21 cellular contexts compared by ENCODE assay signal in genomic region chr6:134637282-134637681, GRCh38.
"Had no signal": no experiment of that assay in that cellular context is flagged by ENCODE, and none has a peak within 500 bp of the region (broad histone marks: within the 10 kb centered on the region; RNA-seq: fewer than 3 reads in every experiment).

No MANE protein-coding gene starts in this region.

- DNase-seq: erythroblast; foreskin keratinocyte; kidney; left cardiac atrium; left ventricle myocardium inferior; mesenchymal stem cell; naive B cell; occipital lobe; pancreas; retina; right lobe of liver; stimulated activated CD4-positive, alpha-beta T cell treated with anti-CD3 and anti-CD28 coated beads, Interleukin-4, amount 100 ng/mL, for 1 hour; stimulated activated CD8-positive, alpha-beta memory T cell treated with anti-CD3 and anti-CD28 coated beads, Interleukin-4, amount 100 ng/mL, for 48 hours; stimulated activated naive CD8-positive, alpha-beta T cell treated with anti-CD3 and anti-CD28 coated beads, Interleukin-15, Interleukin-2, amounts not matched to agents 100 U/mL and 50 U/mL, for 24 hours; transverse colon; uterus had no signal

- H3K9me3 ChIP-seq: left ventricle myocardium inferior, pancreas, prostate gland, right lobe of liver, thoracic aorta, transverse colon, uterus had no signal

- H2AFZ ChIP-seq: hepatocyte had no signal

- H3K4me3 ChIP-seq: hepatocyte, left ventricle myocardium inferior, lung, pancreas, prostate gland, right lobe of liver, thoracic aorta, transverse colon, uterus had no signal

- H3K36me3 ChIP-seq: left ventricle myocardium inferior, pancreas, prostate gland, right lobe of liver, thoracic aorta, transverse colon, uterus had no signal

- H3K27me3 ChIP-seq: foreskin keratinocyte, hepatocyte, pancreas, right lobe of liver, transverse colon, uterus had no signal

- H3K79me2 ChIP-seq: hepatocyte had no signal

- ATAC-seq: foreskin keratinocyte; left cardiac atrium; pancreas; right lobe of liver; stimulated activated naive CD8-positive, alpha-beta T cell treated with anti-CD3 and anti-CD28 coated beads, Interleukin-15, Interleukin-2, amounts not matched to agents 100 U/mL and 50 U/mL, for 24 hours had no signal

- FAIRE-seq: endothelial cell of umbilical vein, kidney, pancreas had no signal

- H3K4me2 ChIP-seq: hepatocyte had no signal

- H3K27ac ChIP-seq: foreskin keratinocyte, hepatocyte, left ventricle myocardium inferior, pancreas, prostate gland, right lobe of liver, thoracic aorta, transverse colon, uterus had no signal

- H3K4me1 ChIP-seq: prostate gland, uterus had no signal
